11 cellular contexts compared by ENCODE assay signal in the genomic region with DNA sequence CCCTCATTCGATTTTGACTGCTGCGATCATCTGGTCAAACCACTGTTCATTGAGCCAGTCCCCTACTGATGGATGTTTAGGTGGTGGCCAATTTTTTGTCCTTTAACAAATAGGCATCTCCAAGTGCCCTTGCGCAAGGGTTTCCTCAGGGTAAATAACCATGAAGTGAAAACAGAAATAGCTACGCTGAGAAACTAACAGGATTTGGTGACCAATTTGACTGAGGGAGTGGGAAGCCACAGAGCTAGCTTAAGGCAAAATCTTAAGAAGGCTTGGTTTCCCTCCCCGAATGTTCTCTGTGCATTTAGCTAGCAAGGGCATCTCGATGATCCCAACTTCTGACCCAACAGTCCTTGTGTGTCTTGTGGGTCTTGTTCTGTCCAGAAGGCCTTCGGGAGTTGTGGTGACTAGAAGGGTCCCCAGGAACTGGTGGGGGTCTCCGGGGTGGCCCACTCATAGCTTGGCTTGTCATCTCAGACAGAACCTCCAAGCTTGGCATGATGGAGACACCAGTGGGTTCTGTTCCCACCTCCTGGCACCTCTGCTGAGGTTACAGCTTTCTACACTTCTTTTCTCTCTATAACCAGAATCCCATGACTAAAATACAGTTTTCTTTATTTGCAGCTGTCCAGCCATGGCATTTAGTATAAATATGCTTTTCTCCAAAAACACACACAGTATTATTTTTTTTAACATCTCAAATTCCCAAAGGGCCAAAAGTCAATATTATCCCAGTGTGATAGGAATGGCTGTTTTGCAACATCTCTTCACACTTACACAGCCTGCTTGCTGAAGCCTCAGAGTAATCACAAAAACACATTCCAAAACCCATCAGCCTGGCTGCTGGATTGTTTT.
DNase-seq lines count a peak whose midpoint lies in the region; TF ChIP-seq lines count a peak whose summit lies in the region.
"Had no signal": no experiment of that assay in that cellular context is flagged by ENCODE, and none has a peak within 500 bp of the region (broad histone marks: within the 10 kb centered on the region; RNA-seq: fewer than 3 reads in every experiment).

No MANE protein-coding gene starts in this region.

- H3K36me3 ChIP-seq in SJCRH30 (no peaks in the 10 kb centered on the region), skeletal muscle satellite cell (ENCODE audit: insufficient read depth, low read length) (no peaks in the 10 kb centered on the region), OCI-LY7 (ENCODE audit: insufficient read depth, low read length) (peaks cover 8% of the 10 kb centered on the region; the same call in 1 of the 2 replicates)

- DNase-seq in T-helper 2 cell treated with Interferon-gamma antibody and Interleukin-4, amounts not matched to agents 5 μg/mL and 100 μg/mL, for 36 hours (ENCODE audit: low spot score) = no peak
- DNase-seq in T-helper 2 cell (no peak), SJCRH30 (peak in 1 of 2 experiments; percentile 22), fibroblast of mammary gland (ENCODE audit: low read depth) (peak; percentile 67), NCI-H1417 (lab: John Stamatoyannopoulos, UW) (no peak), OCI-LY7 (ENCODE audit: low spot score) (no peak), SHP77 treated with DMSO at 0.1 percent for 48 hours (lab: John Stamatoyannopoulos, UW) (no peak)
- DNase-seq: 8988T, foreskin keratinocyte had no signal

- no peak for TF ChIP-seq CTCF in fibroblast of mammary gland (conservative IDR thresholded peaks at IDR 0.05; ENCODE audit: control insufficient read depth, insufficient read depth, low read depth, low read length)
- no peak for TF ChIP-seq CTCF in OCI-LY7 (conservative IDR thresholded peaks at IDR 0.05; ENCODE audit: low read length)

- H3K9me3 ChIP-seq in SJCRH30 (replicated peaks) (no peaks in the 10 kb centered on the region), skeletal muscle satellite cell (replicated peaks; ENCODE audit: low read length) (no peaks in the 10 kb centered on the region), OCI-LY7 (ENCODE audit: low read length) (no peaks in the 10 kb centered on the region)
- H3K9me3 ChIP-seq: tibial nerve had no signal

- H3K9me2 ChIP-seq in OCI-LY7 (ENCODE audit: insufficient read depth, low read length) = no peaks in the 10 kb centered on the region

- peaks cover 68% of the 10 kb centered on the region for H3K4me1 Mint-ChIP-seq in T-helper 2 cell treated with Interferon-gamma antibody and Interleukin-4, amounts not matched to agents 5 μg/mL and 100 μg/mL, for 36 hours (ENCODE audit: low read depth)

- no peaks in the 10 kb centered on the region for H3K79me2 ChIP-seq in OCI-LY7 (ENCODE audit: insufficient read depth, low read depth, low read length)

- no peak overlapping the region for H2AFZ ChIP-seq in OCI-LY7 (ENCODE audit: low read length)

- H3K9me3 Mint-ChIP-seq in T-helper 2 cell treated with Interferon-gamma antibody and Interleukin-4, amounts not matched to agents 5 μg/mL and 100 μg/mL, for 36 hours = no peaks in the 10 kb centered on the region

- H3K4me1 ChIP-seq in SJCRH30 = peaks cover 50% of the 10 kb centered on the region
- H3K4me1 ChIP-seq in skeletal muscle satellite cell (ENCODE audit: control insufficient read depth, insufficient read depth, low read length) = peaks cover 56% of the 10 kb centered on the region
- peaks cover 5% of the 10 kb centered on the region for H3K4me1 ChIP-seq in OCI-LY7 (ENCODE audit: insufficient read depth, low read length, poor library complexity, severe bottlenecking)

- no peaks in the 10 kb centered on the region for H3K27me3 Mint-ChIP-seq in T-helper 2 cell treated with Interferon-gamma antibody and Interleukin-4, amounts not matched to agents 5 μg/mL and 100 μg/mL, for 36 hours (ENCODE audit: low read depth)

- no peaks in the 10 kb centered on the region for H4K20me1 ChIP-seq in OCI-LY7 (ENCODE audit: insufficient read depth, low read length)

- peak overlapping the region; percentile 15 for H3K4me2 ChIP-seq in skeletal muscle satellite cell (ENCODE audit: low read length)
- no peak overlapping the region for H3K4me2 ChIP-seq in OCI-LY7 (ENCODE audit: low read length)

- H3K27me3 ChIP-seq in SJCRH30 = no peaks in the 10 kb centered on the region
- no peaks in the 10 kb centered on the region for H3K27me3 ChIP-seq in skeletal muscle satellite cell (ENCODE audit: control insufficient read depth, insufficient read depth, low read length)
- H3K27me3 ChIP-seq: foreskin keratinocyte, tibial nerve had no signal

- POLR2A ChIA-PET in OCI-LY7 (lab: Charles Lee) = interaction anchor here (0.7 kb wide), 1 partner anchor 12 kb away, joined by 3 read pairs; no protein-coding TSS in a partner anchor

- no TSS peak for BruUV-seq in OCI-LY7 (replicated peaks; lab: Mats Ljungman, UMichigan)

- peak overlapping the region; percentile 41 for H3K27ac ChIP-seq in SJCRH30
- H3K27ac ChIP-seq in OCI-LY7 (ENCODE audit: low read depth, low read length, poor library complexity, severe bottlenecking) = no peak overlapping the region
- H3K27ac ChIP-seq: foreskin keratinocyte had no signal

- CTCF ChIA-PET in OCI-LY7 (lab: Charles Lee; ENCODE audit: unreplicated experiment) = no interaction called here

- intact Hi-C loops in OCI-LY7 (cut with micrococcal nuclease; ENCODE audit: unreplicated experiment) = no loop called here

- no peak overlapping the region for H3K9ac ChIP-seq in skeletal muscle satellite cell (ENCODE audit: low read depth, low read length)

- peaks cover 24% of the 10 kb centered on the region for H3K36me3 Mint-ChIP-seq in T-helper 2 cell treated with Interferon-gamma antibody and Interleukin-4, amounts not matched to agents 5 μg/mL and 100 μg/mL, for 36 hours (ENCODE audit: low read depth)

- peak overlapping the region; percentile 90 for H3K27ac Mint-ChIP-seq in T-helper 2 cell treated with Interferon-gamma antibody and Interleukin-4, amounts not matched to agents 5 μg/mL and 100 μg/mL, for 36 hours

- H3K4me3 Mint-ChIP-seq in T-helper 2 cell treated with Interferon-gamma antibody and Interleukin-4, amounts not matched to agents 5 μg/mL and 100 μg/mL, for 36 hours = peak overlapping the region; percentile 81

- H3K4me3 ChIP-seq in SJCRH30 = no peak overlapping the region
- no peak overlapping the region for H3K4me3 ChIP-seq in fibroblast of mammary gland (ENCODE audit: control insufficient read depth, low read depth, low read length)
- no peak overlapping the region for H3K4me3 ChIP-seq in skeletal muscle satellite cell (ENCODE audit: low read length)
- no peak overlapping the region for H3K4me3 ChIP-seq in OCI-LY7 (ENCODE audit: low read depth, low read length, poor library complexity, severe bottlenecking)
- H3K4me3 ChIP-seq: tibial nerve had no signal
